21 cellular contexts compared by ENCODE assay signal in the genomic region with DNA sequence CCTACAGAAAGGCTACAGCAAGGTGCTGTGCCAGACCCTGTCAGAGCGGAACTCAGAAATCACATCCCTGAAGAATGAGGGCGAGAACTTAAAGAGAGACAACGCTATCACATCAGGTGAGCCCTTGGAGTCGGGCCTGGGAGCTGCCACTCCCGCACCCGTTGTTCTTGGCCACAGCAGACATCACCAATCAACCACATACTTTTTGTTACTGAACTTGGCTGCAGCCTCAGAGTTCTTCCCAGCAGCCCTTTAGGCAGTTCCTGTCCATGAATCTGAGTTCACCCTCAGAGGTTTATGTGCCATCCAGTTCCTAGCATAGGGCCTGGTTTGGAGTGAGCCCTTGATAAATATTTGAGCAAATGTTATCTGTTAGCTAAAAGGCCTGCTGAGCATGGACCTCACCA.
DNase-seq lines count a peak whose midpoint lies in the region; ATAC-seq, FAIRE-seq and TF ChIP-seq lines count a peak whose summit lies in the region.
"Had no signal": no experiment of that assay in that cellular context is flagged by ENCODE, and none has a peak within 500 bp of the region (broad histone marks: within the 10 kb centered on the region; RNA-seq: fewer than 3 reads in every experiment).

No MANE protein-coding gene starts in this region.

- ATAC-seq in K562 (no peak), HepG2 (peak; percentile 30; the same call in 2 of the 3 replicates), pancreas (peak; percentile 29 to 68 (median 46)), GM19324 (IDR thresholded peaks at IDR 0.05; ENCODE audit: low FRiP score, unreplicated experiment) (no peak)
- ATAC-seq: CD8-positive, alpha-beta T cell had no signal

- WGBS in K562 (ENCODE audit: insufficient coverage, low coverage, missing lambda C conversion rate) = 2% methylated on average over 6 of the region's 6 CpGs
- WGBS in HepG2 (ENCODE audit: low lambda C conversion rate) = 68% methylated on average over 6 of the region's 6 CpGs
- WGBS in pancreas, 2 donors = 38 to 43% methylated on average over 6 of the region's 6 CpGs

- intact Hi-C loops in Caco-2 (cut with micrococcal nuclease; ENCODE audit: unreplicated experiment) (no loop called here), K562 (cut with micrococcal nuclease) (no loop called here), HepG2 (cut with micrococcal nuclease; ENCODE audit: unreplicated experiment) (no loop called here), pancreas (cut with DNase I) (loop anchor here in 2 of 3 donors (10.0 kb wide), 1 partner anchor 184 kb away; no protein-coding TSS in a partner anchor)

- POLR2A ChIA-PET in Caco-2 (lab: Charles Lee) (no interaction called here), K562 (lab: Yijun Ruan, JAX) (interaction anchor here (0.6 to 1.1 kb wide), 4 partner anchors 9 to 581 kb away, joined by 3 to 4 read pairs (median 4); no protein-coding TSS in a partner anchor), HepG2 (lab: Yijun Ruan, JAX) (no interaction called here)

- TF ChIP-seq POLR2A in K562 (conservative IDR thresholded peaks at IDR 0.05) (no peak), HepG2 (IDR thresholded peaks at IDR 0.05; ENCODE audit: insufficient read depth in 1 of 2, low read depth in 2 of 2, low read length in 2 of 2) (no peak)

- no peak for FAIRE-seq in K562 (lab: Jason Lieb, UNC)
- FAIRE-seq in HepG2 (lab: Jason Lieb, UNC) = no peak
- FAIRE-seq in pancreas (lab: Jason Lieb, UNC) = no peak

- no peaks in the 10 kb centered on the region for H3K36me3 ChIP-seq in Caco-2 (ENCODE audit: control insufficient read depth, insufficient read depth, low read length)
- no peaks in the 10 kb centered on the region for H3K36me3 ChIP-seq in K562 (ENCODE audit: control insufficient read depth, insufficient read depth, low read length)
- no peaks in the 10 kb centered on the region for H3K36me3 ChIP-seq in HepG2 (replicated peaks in 1 of 2; ENCODE audit: control insufficient read depth in 1 of 2, insufficient read depth in 2 of 2, low read length in 2 of 2)
- H3K36me3 ChIP-seq in pancreas = no peaks in the 10 kb centered on the region
- no peaks in the 10 kb centered on the region for H3K36me3 ChIP-seq in WERI-Rb-1

- no peak overlapping the region for H3K4me3 Mint-ChIP-seq in Caco-2 (ENCODE audit: unreplicated experiment)
- H3K4me3 Mint-ChIP-seq: CD8-positive, alpha-beta T cell had no signal

- H3K27me3 Mint-ChIP-seq in Caco-2 (ENCODE audit: insufficient read depth, unreplicated experiment) = no peaks in the 10 kb centered on the region

- no peaks in the 10 kb centered on the region for H3K79me2 ChIP-seq in K562 (ENCODE audit: control insufficient read depth, insufficient read depth, low read length)
- no peaks in the 10 kb centered on the region for H3K79me2 ChIP-seq in HepG2 (ENCODE audit: insufficient read depth, low read length)

- no peak overlapping the region for H3K4me2 ChIP-seq in K562 (ENCODE audit: insufficient read depth, low read length)
- H3K4me2 ChIP-seq in HepG2 (ENCODE audit: low read depth, low read length) = no peak overlapping the region

- H3K4me3 ChIP-seq in Caco-2 (ENCODE audit: low read depth, low read length) = no peak overlapping the region
- H3K4me3 ChIP-seq in K562 = no peak overlapping the region
- H3K4me3 ChIP-seq in HepG2 (replicated peaks in 1 of 3; ENCODE audit: insufficient read depth in 1 of 3, low read depth in 2 of 3, low read length in 3 of 3) = no peak overlapping the region
- H3K4me3 ChIP-seq in pancreas = no peak overlapping the region
- H3K4me3 ChIP-seq in WERI-Rb-1 (ENCODE audit: low read depth, low read length) = no peak overlapping the region

- no peaks in the 10 kb centered on the region for H3K27me3 ChIP-seq in Caco-2 (replicated peaks; ENCODE audit: control insufficient read depth, insufficient read depth, low read length)
- peaks cover 32 to 50% of the 10 kb centered on the region in 2 experiments; a peak in 4 of 5 replicates for H3K27me3 ChIP-seq in K562 (ENCODE audit: control insufficient read depth in 2 of 2, insufficient read depth in 2 of 2, low read length in 2 of 2)
- H3K27me3 ChIP-seq in HepG2 (ENCODE audit: control insufficient read depth in 1 of 2, insufficient read depth in 2 of 2, low read length in 2 of 2) = peaks cover 4 to 17% of the 10 kb centered on the region in 2 experiments; a peak in 3 of 5 replicates
- H3K27me3 ChIP-seq in pancreas = no peaks in the 10 kb centered on the region
- H3K27me3 ChIP-seq in WERI-Rb-1 (ENCODE audit: insufficient read depth, low read depth, severe bottlenecking) = no peaks in the 10 kb centered on the region

- H4K20me1 ChIP-seq in K562 (replicated peaks; ENCODE audit: control insufficient read depth, insufficient read depth, low read length) = no peaks in the 10 kb centered on the region
- no peaks in the 10 kb centered on the region for H4K20me1 ChIP-seq in HepG2 (ENCODE audit: insufficient read depth, low read length)

- H3K9me1 ChIP-seq in K562 (ENCODE audit: control insufficient read depth, insufficient read depth, low read length) = no peaks in the 10 kb centered on the region

- no peaks in the 10 kb centered on the region for H3K4me1 Mint-ChIP-seq in Caco-2 (ENCODE audit: low read depth, unreplicated experiment)

- peak overlapping the region; percentile 22 for H3K27ac Mint-ChIP-seq in Caco-2 (ENCODE audit: unreplicated experiment)
- H3K27ac Mint-ChIP-seq: CD8-positive, alpha-beta T cell; IgD-negative memory B cell had no signal

- TF ChIP-seq RAD21 in K562 (CRISPR knock-in tag; conservative IDR thresholded peaks at IDR 0.05 in 1 of 2, IDR thresholded peaks at IDR 0.05 in 1 of 2) (no peak), HepG2 (CRISPR knock-in tag; IDR thresholded peaks at IDR 0.05) (no peak)

- H3K36me3 Mint-ChIP-seq in Caco-2 (ENCODE audit: insufficient read depth, unreplicated experiment) = no peaks in the 10 kb centered on the region
- H3K36me3 Mint-ChIP-seq: CD8-positive, alpha-beta T cell; IgD-negative memory B cell had no signal

- no peak overlapping the region for H2AFZ ChIP-seq in K562 (ENCODE audit: low read depth, low read length)
- H2AFZ ChIP-seq in HepG2 (ENCODE audit: low read length) = no peak overlapping the region

- H3K4me1 ChIP-seq in Caco-2 = peaks cover 12% of the 10 kb centered on the region
- H3K4me1 ChIP-seq in K562 (replicated peaks in 1 of 2; ENCODE audit: control insufficient read depth in 2 of 2, insufficient read depth in 2 of 2, low read length in 2 of 2) = no peaks in the 10 kb centered on the region
- peaks cover 15% of the 10 kb centered on the region for H3K4me1 ChIP-seq in HepG2 (ENCODE audit: insufficient read depth, low read length)
- H3K4me1 ChIP-seq in pancreas = peaks cover 0 to 4% (median 2%) of the 10 kb centered on the region in 3 donors

- CTCF ChIA-PET in Caco-2 (lab: Charles Lee) = interaction anchor here (1.3 to 1.7 kb wide), 2 partner anchors 15 to 180 kb away, joined by 3 to 5 read pairs; no protein-coding TSS in a partner anchor
- CTCF ChIA-PET in K562 (lab: Yijun Ruan, JAX; ENCODE audit: low intra/inter-chr PET ratio) = interaction anchor here (0.6 kb wide), 1 partner anchor 1244 kb away, joined by 3 read pairs; no protein-coding TSS in a partner anchor
- CTCF ChIA-PET in HepG2 (lab: Yijun Ruan, JAX; ENCODE audit: low intra/inter-chr PET ratio, low total read pairs) = no interaction called here

- H3K9me3 Mint-ChIP-seq in Caco-2 (ENCODE audit: unreplicated experiment) = peaks cover 10% of the 10 kb centered on the region
- H3K9me3 Mint-ChIP-seq: CD8-positive, alpha-beta T cell had no signal

- H3K27ac ChIP-seq in K562 (ENCODE audit: extremely low read depth, low read depth, low read length) (no peak overlapping the region), HepG2 (ENCODE audit: extremely low read length, insufficient read depth, low read length) (no peak overlapping the region), pancreas (peak overlapping the region in 2 of 4 donors; percentile 60 to 63), WERI-Rb-1 (no peak overlapping the region)

- TF ChIP-seq EP300 in K562 (IDR thresholded peaks at IDR 0.05; ENCODE audit: low read length) (no peak), HepG2 (IDR thresholded peaks at IDR 0.05; ENCODE audit: low read depth in 2 of 2, low read length in 2 of 2) (no peak), HepG2 (CRISPR knock-in tag; IDR thresholded peaks at IDR 0.05; ENCODE audit: borderline replicate concordance) (no peak)

- DNase-seq in Caco-2 = no peak
- no peak for DNase-seq in K562 (ENCODE audit: extremely low read depth in 1 of 4, low spot score in 3 of 4)
- DNase-seq in HepG2 (ENCODE audit: low spot score) = no peak
- DNase-seq in pancreas = peak in 1 of 6 donors; percentile 47
- DNase-seq in WERI-Rb-1 = no peak
- no peak for DNase-seq in SW480 (ENCODE audit: low spot score)
- DNase-seq in NCI-H446 treated with DMSO at 0.1 percent for 48 hours (lab: John Stamatoyannopoulos, UW) = no peak
- DNase-seq: 8988T; AML-193; C1 segment of cervical spinal cord; CD8-positive, alpha-beta T cell; EL; GF-D8; Kasumi-1; MM.1S; NCI-H1048; NCI-H1417 treated with DMSO at 0.1 percent for 48 hours; NCI-H187; NCI-H446 had no signal

- BruUV-seq in Caco-2 (replicated peaks; lab: Mats Ljungman, UMichigan) (no TSS peak), K562 (replicated peaks; lab: Mats Ljungman, UMichigan) (no TSS peak), HepG2 (replicated peaks; lab: Mats Ljungman, UMichigan) (no TSS peak)

- in situ Hi-C loops in K562 (cut with MboI) = no loop called here
- in situ Hi-C loops in HepG2 (cut with HindIII; ENCODE audit: extremely low pct_ligation_motif_present, low pct_unique_long_range_greater_than_20kb) = loop anchor here (10.0 kb wide), 1 partner anchor 184 kb away; no protein-coding TSS in a partner anchor

- no peak overlapping the region for H3K9ac ChIP-seq in K562 (ENCODE audit: insufficient read depth in 1 of 2, low read depth in 2 of 2, low read length in 2 of 2)
- no peak overlapping the region for H3K9ac ChIP-seq in HepG2 (ENCODE audit: insufficient read depth, low read depth, low read length)

- TF ChIP-seq CTCF in Caco-2 (IDR thresholded peaks at IDR 0.05; ENCODE audit: insufficient read depth in 1 of 2, low read depth in 1 of 2, low read length in 1 of 2, severe bottlenecking in 1 of 2, unreplicated experiment in 1 of 2) (no peak), K562 (IDR thresholded peaks at IDR 0.05 in 2 of 3, conservative IDR thresholded peaks at IDR 0.05 in 1 of 3; ENCODE audit: insufficient read depth in 2 of 3, low read depth in 1 of 3, low read length in 3 of 3) (no peak), HepG2 (CRISPR knock-in tag; IDR thresholded peaks at IDR 0.05) (no peak), pancreas (IDR thresholded peaks at IDR 0.05) (no peak), WERI-Rb-1 (IDR thresholded peaks at IDR 0.05; ENCODE audit: low read depth, low read length) (no peak)

- H3K9me3 ChIP-seq in Caco-2 (no peaks in the 10 kb centered on the region), K562 (replicated peaks; ENCODE audit: control insufficient read depth, insufficient read depth, low read depth, low read length) (peaks cover 8% of the 10 kb centered on the region; the same call in 1 of the 2 replicates), HepG2 (ENCODE audit: low read length) (no peaks in the 10 kb centered on the region), pancreas (no peaks in the 10 kb centered on the region), WERI-Rb-1 (ENCODE audit: severe bottlenecking) (peaks cover 7% of the 10 kb centered on the region)

TF ChIP-seq in HepG2, 621 proteins besides CTCF, POLR2A, EP300 and RAD21:
- TF ChIP-seq GATAD2A (CRISPR knock-in tag; IDR thresholded peaks at IDR 0.05) = no peak
- TF ChIP-seq ZFX (CRISPR knock-in tag; IDR thresholded peaks at IDR 0.05; ENCODE audit: low read depth) = peak; percentile 19; the same call in 1 of the 2 replicates
TF ChIP-seq in HepG2: peak in this region for 1.

Comparison
In these comparisons a context has a peak if more than half of its experiments do, and no peak if none do; other contexts are left out.
1. ATAC-seq: peak in HepG2 (single experiment) and pancreas (4 of 4); none in K562 (single experiment) and GM19324 (single experiment).
2. intact Hi-C loops: an anchor here in pancreas (10.0 kb wide); none called in Caco-2, K562 and HepG2.